ENCODE assay signal across 11 cellular contexts in genomic region chrX:103276581-103277002, GRCh38.
DNase-seq lines count a peak whose midpoint lies in the region; ATAC-seq and FAIRE-seq lines count a peak whose summit lies in the region.
"Had no signal": no experiment of that assay in that cellular context is flagged by ENCODE, and none has a peak within 500 bp of the region (broad histone marks: within the 10 kb centered on the region; RNA-seq: fewer than 3 reads in every experiment).

Gene TCEAL5 (minus strand): TSS chrX:103276750. CDS start chrX:103274563, 2,187 bp downstream.

- H3K9me3 Mint-ChIP-seq in stimulated activated effector memory CD8-positive, alpha-beta T cell treated with anti-CD3 and anti-CD28 coated beads, Interleukin-12 subunit alpha, Interleukin-12 subunit beta, amount 100 ng/mL, for 72 hours, result no peaks in the 10 kb centered on the region
- H3K9me3 Mint-ChIP-seq: dendritic cell treated with granulocyte-macrophage colony-stimulating factor and Interleukin-4, amounts not matched to agents 40 ng/mL and 50 ng/mL, for 4 days had no signal

- H3K4me3 Mint-ChIP-seq in stimulated activated effector memory CD8-positive, alpha-beta T cell treated with anti-CD3 and anti-CD28 coated beads, Interleukin-12 subunit alpha, Interleukin-12 subunit beta, amount 100 ng/mL, for 72 hours, result peak within 1 kb of the TSS; percentile 46
- H3K4me3 Mint-ChIP-seq: dendritic cell treated with granulocyte-macrophage colony-stimulating factor and Interleukin-4, amounts not matched to agents 40 ng/mL and 50 ng/mL, for 4 days had no signal

- H3K27ac Mint-ChIP-seq in stimulated activated effector memory CD8-positive, alpha-beta T cell treated with anti-CD3 and anti-CD28 coated beads, Interleukin-12 subunit alpha, Interleukin-12 subunit beta, amount 100 ng/mL, for 72 hours, result no peak within 1 kb of the TSS
- H3K27ac Mint-ChIP-seq: dendritic cell treated with granulocyte-macrophage colony-stimulating factor and Interleukin-4, amounts not matched to agents 40 ng/mL and 50 ng/mL, for 4 days had no signal

- DNase-seq in NCI-H1417 (lab: John Stamatoyannopoulos, UW) (peak in 2 of 3 experiments; percentile 28 to 51), NCI-H1417 treated with DMSO at 0.1 percent for 48 hours (lab: John Stamatoyannopoulos, UW) (no peak), NCI-H526 treated with DMSO at 0.1 percent for 48 hours (lab: John Stamatoyannopoulos, UW) (peak; percentile 28), hippocampal formation (lab: John Stamatoyannopoulos, UW) (peak; percentile 12 to 30), RCC 7860 (ENCODE audit: low spot score) (no peak)
- DNase-seq in stimulated activated effector memory CD8-positive, alpha-beta T cell treated with anti-CD3 and anti-CD28 coated beads, Interleukin-12 subunit alpha, Interleukin-12 subunit beta, amount 100 ng/mL, for 72 hours (ENCODE audit: low spot score in 2 of 2), result no peak
- DNase-seq in activated CD8-positive, alpha-beta memory T cell treated with anti-CD3 and anti-CD28 coated beads for 24 hours, result no peak
- DNase-seq: activated CD4-positive, alpha-beta T cell treated with anti-CD3 and anti-CD28 coated beads for 4 hours had no signal

- no peak for ATAC-seq in stimulated activated effector memory CD8-positive, alpha-beta T cell treated with anti-CD3 and anti-CD28 coated beads, Interleukin-12 subunit alpha, Interleukin-12 subunit beta, amount 100 ng/mL, for 72 hours
- no peak for ATAC-seq in GM19035 (IDR thresholded peaks at IDR 0.05; ENCODE audit: unreplicated experiment)
- ATAC-seq: left lung had no signal

- FAIRE-seq in RCC 7860 (lab: Jason Lieb, UNC), result no peak

- no peaks in the 10 kb centered on the region for H3K36me3 Mint-ChIP-seq in stimulated activated effector memory CD8-positive, alpha-beta T cell treated with anti-CD3 and anti-CD28 coated beads, Interleukin-12 subunit alpha, Interleukin-12 subunit beta, amount 100 ng/mL, for 72 hours

- H3K4me1 Mint-ChIP-seq in stimulated activated effector memory CD8-positive, alpha-beta T cell treated with anti-CD3 and anti-CD28 coated beads, Interleukin-12 subunit alpha, Interleukin-12 subunit beta, amount 100 ng/mL, for 72 hours, result peaks cover 9% of the 10 kb centered on the region

Comparison
In these comparisons a context has a peak if more than half of its experiments do, and no peak if none do; other contexts are left out.
1. DNase-seq: peak in NCI-H1417 (2 of 3), NCI-H526 treated with DMSO at 0.1 percent for 48 hours (single experiment) and hippocampal formation (2 of 2); none in NCI-H1417 treated with DMSO at 0.1 percent for 48 hours (single experiment), stimulated activated effector memory CD8-positive, alpha-beta T cell treated with anti-CD3 and anti-CD28 coated beads, Interleukin-12 subunit alpha, Interleukin-12 subunit beta, amount 100 ng/mL, for 72 hours (0 of 2), RCC 7860 (single experiment) and activated CD8-positive, alpha-beta memory T cell treated with anti-CD3 and anti-CD28 coated beads for 24 hours (single experiment).